25 cellular contexts compared by ENCODE assay signal in the genomic region with DNA sequence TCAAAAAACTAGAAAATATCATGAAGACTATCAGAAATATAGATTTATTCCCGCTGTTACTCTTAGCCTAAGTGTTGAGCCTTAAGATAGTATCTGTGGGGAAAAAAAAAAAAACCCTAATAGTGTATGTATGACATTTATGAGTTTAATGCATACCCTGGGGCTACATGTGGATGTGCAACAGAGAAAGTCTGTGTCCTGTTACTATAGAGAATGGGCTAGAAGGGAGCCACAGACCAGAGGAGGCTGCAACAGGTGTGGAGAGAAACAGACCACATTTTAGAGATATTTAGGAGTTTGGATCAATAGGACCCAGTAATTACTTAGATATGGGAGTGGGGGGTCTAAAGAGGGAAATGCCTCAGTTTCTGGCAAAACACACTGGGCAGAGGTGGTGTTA.
"Had no signal": no experiment of that assay in that cellular context is flagged by ENCODE, and none has a peak within 500 bp of the region (broad histone marks: within the 10 kb centered on the region; RNA-seq: fewer than 3 reads in every experiment).

No MANE protein-coding gene starts in this region.

- H3K9ac ChIP-seq: parathyroid adenoma had no signal

- ATAC-seq: activated CD8-positive, alpha-beta memory T cell treated with anti-CD3 and anti-CD28 coated beads, Interleukin-2, amount 10 ng/mL, durations not matched to agents 7 days and 5 days; activated CD8-positive, alpha-beta T cell treated with anti-CD3 and anti-CD28 coated beads for 36 hours; left ventricle myocardium superior; natural killer cell; right cardiac atrium; stimulated activated memory B cell treated with anti-CD40 and anti-IgM and Interleukin-4, amounts not matched to agents 10 μg/mL and 1 μg/mL and 100 μg/mL, for 72 hours had no signal

- H3K4me1 Mint-ChIP-seq: activated CD4-positive, alpha-beta T cell treated with anti-CD3 and anti-CD28 coated beads, Interleukin-2, amount 10 ng/mL, durations not matched to agents 7 days and 5 days; activated CD8-positive, alpha-beta memory T cell treated with anti-CD3 and anti-CD28 coated beads, Interleukin-2, amount 10 ng/mL, durations not matched to agents 7 days and 5 days; activated naive CD4-positive, alpha-beta T cell treated with anti-CD3 and anti-CD28 coated beads, Interleukin-2, amount 10 ng/mL, durations not matched to agents 7 days and 5 days had no signal

- DNase-seq: activated CD4-positive, alpha-beta T cell treated with anti-CD3 and anti-CD28 coated beads, Interleukin-2, amount 10 ng/mL, durations not matched to agents 7 days and 5 days; activated CD4-positive, CD25-positive, alpha-beta regulatory T cell treated with anti-CD3 and anti-CD28 coated beads, Interleukin-2, amount 50 U/mL, for 72 hours; activated CD8-positive, alpha-beta memory T cell treated with anti-CD3 and anti-CD28 coated beads, Interleukin-2, amount 10 ng/mL, durations not matched to agents 7 days and 5 days; activated CD8-positive, alpha-beta T cell treated with anti-CD3 and anti-CD28 coated beads for 36 hours; activated effector memory CD4-positive, alpha-beta T cell treated with anti-CD3 and anti-CD28 coated beads, Interleukin-2, amount 50 U/mL, for 16 hours; activated naive CD4-positive, alpha-beta T cell treated with anti-CD3 and anti-CD28 coated beads, Interleukin-2, amount 10 ng/mL, durations not matched to agents 7 days and 5 days; activated T-cell treated with anti-CD3 and anti-CD28 coated beads for 4 hours; amygdala; glutamatergic neuron; immature natural killer cell; kidney glomerular epithelial cell; left ventricle myocardium superior; midbrain; natural killer cell; right cardiac atrium; stomach had no signal

- H3K27ac ChIP-seq: cardiac muscle cell, hepatocyte, parathyroid adenoma, skin epidermis, stomach, suprapubic skin, tibial nerve, VCaP had no signal

- H3K4me3 Mint-ChIP-seq: activated CD4-positive, alpha-beta T cell treated with anti-CD3 and anti-CD28 coated beads, Interleukin-2, amount 10 ng/mL, durations not matched to agents 7 days and 5 days; activated CD8-positive, alpha-beta memory T cell treated with anti-CD3 and anti-CD28 coated beads, Interleukin-2, amount 10 ng/mL, durations not matched to agents 7 days and 5 days; activated CD8-positive, alpha-beta T cell treated with anti-CD3 and anti-CD28 coated beads for 36 hours; activated naive CD4-positive, alpha-beta T cell treated with anti-CD3 and anti-CD28 coated beads, Interleukin-2, amount 10 ng/mL, durations not matched to agents 7 days and 5 days; immature natural killer cell; natural killer cell; stimulated activated memory B cell treated with anti-CD40 and anti-IgM and Interleukin-4, amounts not matched to agents 10 μg/mL and 1 μg/mL and 100 μg/mL, for 72 hours had no signal

- H3K36me3 ChIP-seq: cardiac muscle cell, stomach, suprapubic skin, tibial nerve had no signal

- H3K27me3 Mint-ChIP-seq: activated CD4-positive, alpha-beta T cell treated with anti-CD3 and anti-CD28 coated beads, Interleukin-2, amount 10 ng/mL, durations not matched to agents 7 days and 5 days; activated CD8-positive, alpha-beta memory T cell treated with anti-CD3 and anti-CD28 coated beads, Interleukin-2, amount 10 ng/mL, durations not matched to agents 7 days and 5 days; activated CD8-positive, alpha-beta T cell treated with anti-CD3 and anti-CD28 coated beads for 36 hours; activated naive CD4-positive, alpha-beta T cell treated with anti-CD3 and anti-CD28 coated beads, Interleukin-2, amount 10 ng/mL, durations not matched to agents 7 days and 5 days; stimulated activated memory B cell treated with anti-CD40 and anti-IgM and Interleukin-4, amounts not matched to agents 10 μg/mL and 1 μg/mL and 100 μg/mL, for 72 hours had no signal

- H3K36me3 Mint-ChIP-seq: activated CD8-positive, alpha-beta memory T cell treated with anti-CD3 and anti-CD28 coated beads, Interleukin-2, amount 10 ng/mL, durations not matched to agents 7 days and 5 days; activated naive CD4-positive, alpha-beta T cell treated with anti-CD3 and anti-CD28 coated beads, Interleukin-2, amount 10 ng/mL, durations not matched to agents 7 days and 5 days; immature natural killer cell; natural killer cell had no signal

- H3K4me3 ChIP-seq: cardiac muscle cell, hepatocyte, skin epidermis, stomach, suprapubic skin, tibial nerve had no signal

- H3K4me2 ChIP-seq: hepatocyte had no signal

- H3K27ac Mint-ChIP-seq: activated CD4-positive, alpha-beta T cell treated with anti-CD3 and anti-CD28 coated beads, Interleukin-2, amount 10 ng/mL, durations not matched to agents 7 days and 5 days; activated CD8-positive, alpha-beta memory T cell treated with anti-CD3 and anti-CD28 coated beads, Interleukin-2, amount 10 ng/mL, durations not matched to agents 7 days and 5 days; activated CD8-positive, alpha-beta T cell treated with anti-CD3 and anti-CD28 coated beads for 36 hours; activated naive CD4-positive, alpha-beta T cell treated with anti-CD3 and anti-CD28 coated beads, Interleukin-2, amount 10 ng/mL, durations not matched to agents 7 days and 5 days; natural killer cell; stimulated activated memory B cell treated with anti-CD40 and anti-IgM and Interleukin-4, amounts not matched to agents 10 μg/mL and 1 μg/mL and 100 μg/mL, for 72 hours had no signal

- H3K27me3 ChIP-seq: cardiac muscle cell, foreskin keratinocyte, hepatocyte, stomach, suprapubic skin, tibial nerve had no signal

- H2AFZ ChIP-seq: hepatocyte, parathyroid adenoma had no signal

- H3K9me3 ChIP-seq: stomach, suprapubic skin, tibial nerve had no signal

- H3K9me3 Mint-ChIP-seq: activated CD4-positive, alpha-beta T cell treated with anti-CD3 and anti-CD28 coated beads, Interleukin-2, amount 10 ng/mL, durations not matched to agents 7 days and 5 days; activated CD8-positive, alpha-beta T cell treated with anti-CD3 and anti-CD28 coated beads for 36 hours; activated naive CD4-positive, alpha-beta T cell treated with anti-CD3 and anti-CD28 coated beads, Interleukin-2, amount 10 ng/mL, durations not matched to agents 7 days and 5 days; immature natural killer cell; natural killer cell; stimulated activated memory B cell treated with anti-CD40 and anti-IgM and Interleukin-4, amounts not matched to agents 10 μg/mL and 1 μg/mL and 100 μg/mL, for 72 hours had no signal

- H3K4me1 ChIP-seq: parathyroid adenoma, suprapubic skin had no signal
